ENCODE assay signal across 8 cellular contexts in the genomic region with DNA sequence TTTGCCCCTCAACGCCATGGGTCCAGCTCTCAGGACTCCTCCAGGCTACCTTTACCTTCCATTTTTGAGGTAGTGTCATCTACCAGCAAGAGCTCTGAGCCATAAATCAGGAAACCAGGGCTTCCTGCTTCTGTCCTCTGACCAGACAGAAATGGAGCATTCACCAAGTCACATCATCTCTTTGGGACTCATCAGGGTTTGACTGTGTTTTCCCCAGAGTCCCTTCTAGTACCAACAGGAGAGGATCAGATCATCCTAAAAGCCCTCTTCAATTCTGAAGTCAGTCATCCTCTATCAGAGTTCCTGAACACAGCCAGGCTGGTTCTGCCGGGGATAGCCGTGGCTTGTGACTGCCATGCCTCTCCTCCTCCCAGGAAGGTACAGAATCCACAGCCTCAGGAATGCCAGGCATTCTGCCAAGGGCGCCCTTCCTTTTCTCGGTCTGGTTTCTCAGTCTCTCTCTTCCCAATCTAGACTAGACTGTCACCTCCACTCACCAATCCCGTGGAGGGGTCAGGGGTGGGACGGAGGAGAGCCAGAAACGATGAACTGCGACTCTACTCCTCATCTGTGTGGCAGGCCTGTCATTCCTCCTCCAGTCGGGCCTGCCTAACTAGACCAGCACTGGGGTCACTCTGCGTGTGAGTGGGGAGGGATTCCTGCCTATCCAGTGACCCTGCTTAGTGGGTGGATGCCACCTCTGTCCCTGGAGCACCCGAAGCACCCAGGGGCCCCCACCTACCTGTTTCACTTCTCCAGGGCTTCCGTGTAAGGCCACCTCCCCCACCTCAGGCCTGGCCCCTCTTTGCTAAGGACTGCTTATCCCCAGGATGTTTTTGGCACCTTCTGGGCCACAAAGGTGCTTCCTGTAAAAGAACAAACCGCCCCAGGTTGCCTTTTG. TPM values are rescaled to one million over a fixed set of nuclear protein-coding genes. Genes with fewer than 3 reads are reported as not detected.
A peak's percentile ranks its signal among the peaks of the same experiment; 100 is the strongest.
DNase-seq lines count a peak whose midpoint lies in the region; ATAC-seq and TF ChIP-seq lines count a peak whose summit lies in the region.

No MANE protein-coding gene starts in this region.

- peak; percentile 94 for DNase-seq in A172 (ENCODE audit: low spot score)
- DNase-seq in Panc1 (ENCODE audit: low read depth, low spot score): no peak
- DNase-seq in T47D (ENCODE audit: low read depth in 1 of 2, low spot score in 1 of 2): peak; percentile 41 to 70
- peak; percentile 17 to 48 for DNase-seq in lung microvascular endothelial cell (ENCODE audit: low read depth in 2 of 2)
- DNase-seq in tibial nerve (ENCODE audit: low spot score in 2 of 2): no peak
- no peak for DNase-seq in COLO668 (lab: John Stamatoyannopoulos, UW; ENCODE audit: unreplicated experiment)
- DNase-seq in lower leg skin (ENCODE audit: low spot score in 2 of 2): no peak

- ATAC-seq in GM21390 (IDR thresholded peaks at IDR 0.05; ENCODE audit: unreplicated experiment) (peak; percentile 27), Panc1 (peak; percentile 18)

- H3K27ac ChIP-seq in Panc1 (ENCODE audit: low read length): peak overlapping the region; percentile 90
- peak overlapping the region; percentile 76 to 90 (median 86) for H3K27ac ChIP-seq in tibial nerve

- H3K4me1 ChIP-seq in Panc1 (ENCODE audit: control insufficient read depth, insufficient read depth, low read length) (peaks cover 42% of the 10 kb centered on the region), tibial nerve (peaks cover 0 to 66% (median 33%) of the 10 kb centered on the region in 4 donors)

- in situ Hi-C loops in Panc1 (cut with HindIII; ENCODE audit: low pct_unique_long_range_greater_than_20kb, low sequenced_read_pairs) (no loop called here), T47D (cut with HindIII; ENCODE audit: low pct_unique_long_range_greater_than_20kb, low sequenced_read_pairs) (no loop called here)

- CTCF ChIA-PET in Panc1 (lab: Charles Lee): no interaction called here

- H3K4me3 ChIP-seq in Panc1 (ENCODE audit: low read depth in 2 of 2, low read length in 2 of 2) (no peak overlapping the region), tibial nerve (no peak overlapping the region), lower leg skin (ENCODE audit: low read depth, poor library complexity, severe bottlenecking) (no peak overlapping the region)

- BruUV-seq in Panc1 (replicated peaks; lab: Mats Ljungman, UMichigan): no TSS peak

- POLR2A ChIA-PET in Panc1 (lab: Charles Lee): no interaction called here

- no peak for TF ChIP-seq EP300 in tibial nerve (IDR thresholded peaks at IDR 0.05)

- no peaks in the 10 kb centered on the region for H3K9me3 ChIP-seq in Panc1 (ENCODE audit: control insufficient read depth, insufficient read depth, low read depth, low read length)
- H3K9me3 ChIP-seq in tibial nerve: no peaks in the 10 kb centered on the region

- TF ChIP-seq CTCF in Panc1 (IDR thresholded peaks at IDR 0.05) (no peak), tibial nerve (IDR thresholded peaks at IDR 0.05) (no peak), lower leg skin (IDR thresholded peaks at IDR 0.05) (no peak)

- TF ChIP-seq POLR2A in tibial nerve (IDR thresholded peaks at IDR 0.05): no peak
- no peak for TF ChIP-seq POLR2A in lower leg skin (IDR thresholded peaks at IDR 0.05)

- H3K27me3 ChIP-seq in Panc1 (ENCODE audit: control insufficient read depth, insufficient read depth, low read length): no peaks in the 10 kb centered on the region
- H3K27me3 ChIP-seq in tibial nerve: no peaks in the 10 kb centered on the region

- intact Hi-C loops in Panc1 (cut with micrococcal nuclease; ENCODE audit: unreplicated experiment): loop anchor here (5.0 kb wide), 1 partner anchor 457 kb away; the partner anchor contains the start of gene TIPARP
- intact Hi-C loops in lower leg skin (cut with DNase I; ENCODE audit: low total_unique reads): no loop called here

- H3K36me3 ChIP-seq in Panc1 (ENCODE audit: control insufficient read depth, insufficient read depth, low read length): no peaks in the 10 kb centered on the region
- no peaks in the 10 kb centered on the region for H3K36me3 ChIP-seq in tibial nerve

- WGBS in tibial nerve, 2 donors: 56 to 64% methylated on average over 13 to 14 of the region's 14 CpGs
- 66 to 69% methylated on average over 14 of the region's 14 CpGs for WGBS in lower leg skin, 2 donors

RNA-seq across cellular contexts. Expression of gene CCNL1, which starts 30.9 kb away (rescaled TPM):
- total RNA-seq in A172 (2014; rRNA removed; shearing (Covaris generic)): 69.1 and 75.0 TPM in 2 replicates
- total RNA-seq in Panc1 (2021; ENCODE audit: unreplicated experiment) (118 TPM), lung microvascular endothelial cell (70.0 and 171 TPM in 2 replicates), tibial nerve (100 to 1,000 TPM; 176 to 239 (median 239) TPM), lower leg skin (100 to 1,000 TPM; 113 to 308 (median 155) TPM)
- polyA plus RNA-seq in Panc1 (2012; ENCODE audit: insufficient read length): 48.3 TPM

Comparison
In these comparisons a context has a peak if more than half of its experiments do, and no peak if none do; other contexts are left out.
1. DNase-seq: peak in A172 (single experiment), T47D (2 of 2) and lung microvascular endothelial cell (2 of 2); none in Panc1 (single experiment), tibial nerve (0 of 2), COLO668 (single experiment) and lower leg skin (0 of 2).